8 cellular contexts compared by ENCODE assay signal in genomic region chr2:64750817-64751285, GRCh38.
DNase-seq lines count a peak whose midpoint lies in the region; ATAC-seq and TF ChIP-seq lines count a peak whose summit lies in the region.

No MANE protein-coding gene starts in this region.

- ATAC-seq in GM19043 (IDR thresholded peaks at IDR 0.05; ENCODE audit: low read depth, unreplicated experiment) (peak; percentile 80), HG03432 (IDR thresholded peaks at IDR 0.05; ENCODE audit: unreplicated experiment) (peak; percentile 90)

- intact Hi-C loops in lower leg skin (cut with DNase I; ENCODE audit: low total_unique reads), result no loop called here

- DNase-seq in AG10803 (ENCODE audit: low read depth) (peak; percentile 100), NCI-H510A treated with DMSO at 0.1 percent for 48 hours (lab: John Stamatoyannopoulos, UW) (peak; percentile 100), coronary artery (ENCODE audit: low spot score) (peak; percentile 100), lower leg skin (ENCODE audit: low spot score in 2 of 2) (peak in 1 of 2 donors; percentile 100)
- DNase-seq in activated CD4-positive, alpha-beta T cell treated with anti-CD3 and anti-CD28 coated beads for 4 hours, result peak; percentile 94 to 98
- peak; percentile 91 to 98 for DNase-seq in stimulated activated CD4-positive, alpha-beta T cell treated with anti-CD3 and anti-CD28 coated beads, Interleukin-4, amount 100 ng/mL, for 48 hours (ENCODE audit: low read depth in 2 of 2)

- peak overlapping the region; percentile 93 for H3K4me3 ChIP-seq in AG10803 (ENCODE audit: low read length)
- H3K4me3 ChIP-seq in coronary artery, result peak overlapping the region; percentile 76
- H3K4me3 ChIP-seq in lower leg skin (ENCODE audit: low read depth, poor library complexity, severe bottlenecking), result peak overlapping the region; percentile 87

- no peak for TF ChIP-seq CTCF in AG10803 (conservative IDR thresholded peaks at IDR 0.05; ENCODE audit: low read length)
- no peak for TF ChIP-seq CTCF in coronary artery (IDR thresholded peaks at IDR 0.05)
- no peak for TF ChIP-seq CTCF in lower leg skin (IDR thresholded peaks at IDR 0.05)

- TF ChIP-seq POLR2A in lower leg skin (IDR thresholded peaks at IDR 0.05), result peak in 1 of 2 donors; percentile 87

- 0 to 1% methylated on average over 24 to 36 of the region's 43 CpGs for WGBS in lower leg skin, 2 donors

- peak overlapping the region; percentile 89 to 98 for H3K27ac ChIP-seq in coronary artery
